1 cellular context compared by ENCODE assay signal in the genomic region with DNA sequence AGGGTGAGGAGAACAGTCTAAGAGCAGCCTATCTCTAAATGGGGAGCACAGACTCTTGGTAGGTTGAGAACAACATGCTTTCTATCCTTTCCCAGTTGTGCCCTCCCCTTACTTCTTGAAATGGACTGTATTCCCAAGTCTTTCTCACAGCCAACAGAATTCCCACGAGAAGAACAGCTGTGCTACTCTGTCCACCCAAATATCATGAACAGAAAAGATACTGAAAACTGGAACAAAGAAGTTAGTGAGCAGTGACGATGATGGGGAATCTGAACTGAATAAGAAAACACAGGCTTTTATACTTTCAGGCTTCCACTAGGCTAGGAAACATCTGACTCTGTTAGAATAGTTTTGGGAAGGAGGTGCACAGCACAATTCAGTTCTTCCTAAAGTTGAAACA.
TF ChIP-seq lines count a peak whose summit lies in the region.

No MANE protein-coding gene starts in this region.

TF ChIP-seq in endothelial cell of umbilical vein, 7 proteins besides CTCF, POLR2A, EP300 and RAD21 (continued from another document):
- TF ChIP-seq, protein P1, sequence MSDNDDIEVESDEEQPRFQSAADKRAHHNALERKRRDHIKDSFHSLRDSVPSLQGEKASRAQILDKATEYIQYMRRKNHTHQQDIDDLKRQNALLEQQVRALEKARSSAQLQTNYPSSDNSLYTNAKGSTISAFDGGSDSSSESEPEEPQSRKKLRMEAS (IDR thresholded peaks at IDR 0.05; ENCODE audit: insufficient read depth, insufficient read length): no peak
- TF ChIP-seq GATA2 (IDR thresholded peaks at IDR 0.05; ENCODE audit: insufficient read depth, insufficient read length, low read depth, low read length) (no peak), MYC (IDR thresholded peaks at IDR 0.05; ENCODE audit: low read depth, low read length) (no peak), EZH2 (IDR thresholded peaks at IDR 0.05; ENCODE audit: borderline replicate concordance, low read depth, low read length, severe bottlenecking) (no peak), JUN (IDR thresholded peaks at IDR 0.05; ENCODE audit: borderline replicate concordance, insufficient read depth, insufficient read length, low read depth) (no peak)
